Comparison of ENCODE assay signal across 24 cellular contexts in genomic region chr4:104211657-104212056, GRCh38.
"Had no signal": no experiment of that assay in that cellular context is flagged by ENCODE, and none has a peak within 500 bp of the region (broad histone marks: within the 10 kb centered on the region; RNA-seq: fewer than 3 reads in every experiment).

No MANE protein-coding gene starts in this region.

- H3K36me3 ChIP-seq: colonic mucosa, esophagus muscularis mucosa, gastroesophageal sphincter, heart left ventricle, left ventricle myocardium inferior, lower lobe of right lung had no signal

- H3K4me3 ChIP-seq: colonic mucosa, esophagus muscularis mucosa, gastroesophageal sphincter, heart left ventricle, hepatocyte, left ventricle myocardium inferior, lower lobe of right lung, mucosa of descending colon had no signal

- H3K4me1 Mint-ChIP-seq: immature natural killer cell, mesothelial cell of epicardium, naive B cell had no signal

- H2AFZ ChIP-seq: hepatocyte had no signal

- FAIRE-seq: endothelial cell of umbilical vein, frontal cortex, kidney had no signal

- H3K27me3 Mint-ChIP-seq: dendritic cell treated with granulocyte-macrophage colony-stimulating factor and Interleukin-4, amounts not matched to agents 40 ng/mL and 50 ng/mL, for 4 days; naive B cell had no signal

- H3K27me3 ChIP-seq: colonic mucosa, esophagus muscularis mucosa, foreskin keratinocyte, gastroesophageal sphincter, heart left ventricle, hepatocyte had no signal

- H3K27ac ChIP-seq: colonic mucosa, esophagus muscularis mucosa, foreskin keratinocyte, gastroesophageal sphincter, heart left ventricle, hepatocyte, left ventricle myocardium inferior, lower lobe of right lung had no signal

- H3K27ac Mint-ChIP-seq: dendritic cell treated with granulocyte-macrophage colony-stimulating factor and Interleukin-4, amounts not matched to agents 40 ng/mL and 50 ng/mL, for 4 days; immature natural killer cell; mesothelial cell of epicardium; naive B cell had no signal

- H3K79me2 ChIP-seq: hepatocyte had no signal

- H3K4me3 Mint-ChIP-seq: dendritic cell treated with granulocyte-macrophage colony-stimulating factor and Interleukin-4, amounts not matched to agents 40 ng/mL and 50 ng/mL, for 4 days; immature natural killer cell; mesothelial cell of epicardium; naive B cell had no signal

- H3K4me2 ChIP-seq: hepatocyte had no signal

- ATAC-seq: foreskin keratinocyte, gastroesophageal sphincter, heart left ventricle, left colon, left lobe of liver, lower lobe of right lung, mucosa of descending colon had no signal

- H3K9me3 ChIP-seq: colonic mucosa, esophagus muscularis mucosa, gastroesophageal sphincter, lower lobe of right lung, mucosa of descending colon had no signal

- H3K36me3 Mint-ChIP-seq: immature natural killer cell, mesothelial cell of epicardium, naive B cell had no signal

- DNase-seq: colonic mucosa; cortex of kidney; effector memory CD4-positive, alpha-beta T cell; foreskin keratinocyte; hypothalamus; immature natural killer cell; islet precursor cell; kidney; kidney glomerular epithelial cell; left colon; left ventricle myocardium inferior; lower lobe of right lung; mesenchymal stem cell; mucosa of descending colon; naive B cell had no signal

- H3K4me1 ChIP-seq: colonic mucosa, esophagus muscularis mucosa, foreskin keratinocyte, gastroesophageal sphincter, heart left ventricle, left ventricle myocardium inferior, lower lobe of right lung had no signal
